In genomic region chr3:192869131-192870027, GRCh38 we compare ENCODE assay signal across 13 cellular contexts. TPM values are rescaled to one million over a fixed set of nuclear protein-coding genes. Genes with fewer than 3 reads are reported as not detected.
DNase-seq lines count a peak whose midpoint lies in the region; ATAC-seq, FAIRE-seq and TF ChIP-seq lines count a peak whose summit lies in the region.
"Had no signal": no experiment of that assay in that cellular context is flagged by ENCODE, and none has a peak within 500 bp of the region (broad histone marks: within the 10 kb centered on the region; RNA-seq: fewer than 3 reads in every experiment).

No MANE protein-coding gene starts in this region.

- H3K4me1 ChIP-seq in fibroblast of lung (ENCODE audit: control insufficient read depth, extremely low read depth, insufficient read depth, low read length) (peaks cover 6% of the 10 kb centered on the region), suprapubic skin (peaks cover 25% of the 10 kb centered on the region)

- peak; percentile 86 for FAIRE-seq in RCC 7860 (lab: Jason Lieb, UNC)

- H2AFZ ChIP-seq in fibroblast of lung (ENCODE audit: low read length) = no peak overlapping the region

- H3K36me3 ChIP-seq in fibroblast of lung (ENCODE audit: control insufficient read depth, insufficient read depth, low read length) (no peaks in the 10 kb centered on the region), suprapubic skin (no peaks in the 10 kb centered on the region)

- TF ChIP-seq CTCF in AG10803 (conservative IDR thresholded peaks at IDR 0.05; ENCODE audit: low read length) = no peak
- TF ChIP-seq CTCF in fibroblast of lung (conservative IDR thresholded peaks at IDR 0.05 in 1 of 2, IDR thresholded peaks at IDR 0.05 in 1 of 2; ENCODE audit: low read depth in 1 of 2, low read length in 2 of 2) = no peak
- TF ChIP-seq CTCF in nephron progenitor cell (IDR thresholded peaks at IDR 0.05) = no peak
- no peak for TF ChIP-seq CTCF in suprapubic skin (IDR thresholded peaks at IDR 0.05)

- ATAC-seq in HG02798 (IDR thresholded peaks at IDR 0.05; ENCODE audit: poor library complexity, unreplicated experiment) = no peak
- ATAC-seq: stimulated activated naive CD8-positive, alpha-beta T cell treated with anti-CD3 and anti-CD28 coated beads, Interleukin-15, amount 100 ng/mL, for 72 hours had no signal

- H3K9ac ChIP-seq in fibroblast of lung (ENCODE audit: insufficient read depth, low read length) = no peak overlapping the region

- H3K27ac ChIP-seq in fibroblast of lung (ENCODE audit: insufficient read depth, low read length) (no peak overlapping the region), suprapubic skin (no peak overlapping the region)

- no peaks in the 10 kb centered on the region for H3K27me3 ChIP-seq in fibroblast of lung (ENCODE audit: control insufficient read depth, insufficient read depth, low read length)
- H3K27me3 ChIP-seq in suprapubic skin = no peaks in the 10 kb centered on the region

- H3K9me3 ChIP-seq in fibroblast of lung (ENCODE audit: control insufficient read depth, insufficient read depth, low read depth, low read length) (no peaks in the 10 kb centered on the region), suprapubic skin (no peaks in the 10 kb centered on the region)

- H3K27me3 Mint-ChIP-seq in nephron progenitor cell (ENCODE audit: low read depth, poor library complexity) = peaks cover 6% of the 10 kb centered on the region
- H3K27me3 Mint-ChIP-seq: activated CD4-positive, alpha-beta T cell treated with anti-CD3 and anti-CD28 coated beads, Interleukin-2, amount 10 ng/mL, durations not matched to agents 7 days and 5 days had no signal

- peaks cover 13% of the 10 kb centered on the region for H3K79me2 ChIP-seq in fibroblast of lung (ENCODE audit: control insufficient read depth, insufficient read depth, low read length)

- H3K4me3 ChIP-seq in AG10803 (ENCODE audit: low read length) (no peak overlapping the region; the same call in 1 of the 2 replicates), fibroblast of lung (replicated peaks in 1 of 4; ENCODE audit: control extremely low read depth in 1 of 4, insufficient read depth in 1 of 4, low read depth in 3 of 4, low read length in 4 of 4) (no peak overlapping the region), suprapubic skin (no peak overlapping the region)

- H3K4me3 Mint-ChIP-seq in nephron progenitor cell = no peak overlapping the region
- H3K4me3 Mint-ChIP-seq: activated CD4-positive, alpha-beta T cell treated with anti-CD3 and anti-CD28 coated beads, Interleukin-2, amount 10 ng/mL, durations not matched to agents 7 days and 5 days; activated naive CD4-positive, alpha-beta T cell treated with anti-CD3 and anti-CD28 coated beads for 36 hours; neural crest cell; stimulated activated naive CD8-positive, alpha-beta T cell treated with anti-CD3 and anti-CD28 coated beads, Interleukin-15, amount 100 ng/mL, for 72 hours had no signal

- H3K4me1 Mint-ChIP-seq in nephron progenitor cell = peaks cover 35% of the 10 kb centered on the region
- H3K4me1 Mint-ChIP-seq: stimulated activated naive CD8-positive, alpha-beta T cell treated with anti-CD3 and anti-CD28 coated beads, Interleukin-15, amount 100 ng/mL, for 72 hours had no signal

- no peaks in the 10 kb centered on the region for H3K9me3 Mint-ChIP-seq in nephron progenitor cell
- H3K9me3 Mint-ChIP-seq: activated CD4-positive, alpha-beta T cell treated with anti-CD3 and anti-CD28 coated beads, Interleukin-2, amount 10 ng/mL, durations not matched to agents 7 days and 5 days; stimulated activated naive CD8-positive, alpha-beta T cell treated with anti-CD3 and anti-CD28 coated beads, Interleukin-15, amount 100 ng/mL, for 72 hours had no signal

- DNase-seq in AG10803 (ENCODE audit: low read depth) (peak; percentile 67), RCC 7860 (ENCODE audit: low spot score) (peak; percentile 85), fibroblast of lung (ENCODE audit: low read depth in 2 of 2) (peak; percentile 33 to 73), nephron progenitor cell (no peak), iPS-NIHi11 (ENCODE audit: low spot score) (no peak), NCI-H2081 (lab: John Stamatoyannopoulos, UW) (no peak), suprapubic skin (ENCODE audit: low spot score in 2 of 2) (no peak)
- DNase-seq: activated CD4-positive, alpha-beta T cell treated with anti-CD3 and anti-CD28 coated beads, Interleukin-2, amount 10 ng/mL, durations not matched to agents 7 days and 5 days; activated naive CD4-positive, alpha-beta T cell treated with anti-CD3 and anti-CD28 coated beads for 36 hours; stimulated activated CD4-positive, alpha-beta T cell treated with anti-CD3 and anti-CD28 coated beads, Interleukin-4, amount 100 ng/mL, for 1 hour; stimulated activated naive CD8-positive, alpha-beta T cell treated with anti-CD3 and anti-CD28 coated beads, Interleukin-15, amount 100 ng/mL, for 72 hours had no signal

- WGBS in suprapubic skin = 66% methylated on average over 4 of the region's 4 CpGs

- peaks cover 9% of the 10 kb centered on the region for H3K36me3 Mint-ChIP-seq in nephron progenitor cell (ENCODE audit: low read depth)

- H3K4me2 ChIP-seq in fibroblast of lung (ENCODE audit: extremely low read depth, insufficient read depth, low read length) = peak overlapping the region; percentile 52

- H3K27ac Mint-ChIP-seq in nephron progenitor cell = peak overlapping the region; percentile 93
- H3K27ac Mint-ChIP-seq: activated CD4-positive, alpha-beta T cell treated with anti-CD3 and anti-CD28 coated beads, Interleukin-2, amount 10 ng/mL, durations not matched to agents 7 days and 5 days; activated naive CD4-positive, alpha-beta T cell treated with anti-CD3 and anti-CD28 coated beads for 36 hours; stimulated activated naive CD8-positive, alpha-beta T cell treated with anti-CD3 and anti-CD28 coated beads, Interleukin-15, amount 100 ng/mL, for 72 hours had no signal

- H4K20me1 ChIP-seq in fibroblast of lung (ENCODE audit: control insufficient read depth, extremely low read depth, insufficient read depth, low read length) = no peaks in the 10 kb centered on the region

- no peak for TF ChIP-seq EP300 in suprapubic skin (IDR thresholded peaks at IDR 0.05)

- TF ChIP-seq POLR2A in suprapubic skin (IDR thresholded peaks at IDR 0.05) = no peak

RNA-seq across cellular contexts. Expression of gene MB21D2, which starts 48.3 kb away (rescaled TPM):
- total RNA-seq in fibroblast of lung = 3.5 and 3.6 TPM in 2 replicates
- polyA plus RNA-seq in fibroblast of lung = 11.2 and 11.4 TPM in 2 replicates
- 7.5 and 8.7 TPM in 2 replicates for polyA plus RNA-seq in fibroblast of lung (2012)
- polyA minus RNA-seq in fibroblast of lung (ENCODE audit: low replicate concordance) = 23.7 and 26.6 TPM in 2 replicates
- 10 to 100 TPM in 3 of 4 donors, 1 to 10 TPM in 1; 9.2 to 12.2 (median 10.7) TPM for total RNA-seq in suprapubic skin

Comparison
In these comparisons a context has a peak if more than half of its experiments do, and no peak if none do; other contexts are left out.
1. DNase-seq: peak in AG10803 (single experiment), RCC 7860 (single experiment) and fibroblast of lung (2 of 2); none in nephron progenitor cell (single experiment), iPS-NIHi11 (single experiment), NCI-H2081 (0 of 2) and suprapubic skin (0 of 2).